Comparison of ENCODE assay signal across 26 cellular contexts in genomic region chr13:107847406-107847805, GRCh38.
A peak's percentile ranks its signal among the peaks of the same experiment; 100 is the strongest.
DNase-seq lines count a peak whose midpoint lies in the region; ATAC-seq and TF ChIP-seq lines count a peak whose summit lies in the region.
"Had no signal": no experiment of that assay in that cellular context is flagged by ENCODE, and none has a peak within 500 bp of the region (broad histone marks: within the 10 kb centered on the region; RNA-seq: fewer than 3 reads in every experiment).

No MANE protein-coding gene starts in this region.

- H3K23ac ChIP-seq in mesendoderm (ENCODE audit: low read length), result no peak overlapping the region

- no peak overlapping the region for H3K27ac Mint-ChIP-seq in GM23338
- no peak overlapping the region for H3K27ac Mint-ChIP-seq in stimulated activated effector memory CD8-positive, alpha-beta T cell treated with anti-CD3 and anti-CD28 coated beads, Interleukin-12 subunit alpha, Interleukin-12 subunit beta, amount 100 ng/mL, for 72 hours
- H3K27ac Mint-ChIP-seq: activated CD4-positive, alpha-beta T cell treated with anti-CD3 and anti-CD28 coated beads, Interleukin-2, amount 10 ng/mL, durations not matched to agents 24 days and 14 days; stimulated activated memory B cell treated with anti-CD40 and anti-IgM and Interleukin-4, amounts not matched to agents 10 μg/mL and 1 μg/mL and 100 μg/mL, for 72 hours had no signal

- no CpG with 5 or more reads among the region's 5 CpGs for WGBS in mesendoderm (ENCODE audit: extremely low coverage, insufficient coverage, low lambda C conversion rate)

- H2BK5ac ChIP-seq in mesendoderm (ENCODE audit: low read length), result no peak overlapping the region

- H2AFZ ChIP-seq in GM23338, result no peak overlapping the region

- H3K4me3 ChIP-seq in GM23338 (no peak overlapping the region), choroid plexus epithelial cell (ENCODE audit: low read depth, low read length) (no peak overlapping the region), mesendoderm (ENCODE audit: low read length) (no peak overlapping the region), foreskin fibroblast (ENCODE audit: low read depth in 1 of 2, low read length in 2 of 2) (no peak overlapping the region)
- H3K4me3 ChIP-seq: BLaER1, coronary artery, esophagus squamous epithelium, suprapubic skin had no signal

- H3K27me3 ChIP-seq in GM23338 (ENCODE audit: insufficient read depth) (no peaks in the 10 kb centered on the region), mesendoderm (ENCODE audit: insufficient read depth, low read length, poor library complexity) (no peaks in the 10 kb centered on the region)
- H3K27me3 ChIP-seq: BLaER1, brain microvascular endothelial cell, esophagus squamous epithelium, suprapubic skin had no signal

- H3K79me2 ChIP-seq in GM23338 (replicated peaks; ENCODE audit: insufficient read depth), result peaks cover 24% of the 10 kb centered on the region
- H3K79me2 ChIP-seq in mesendoderm (ENCODE audit: control insufficient read depth, insufficient read depth, low read length), result peaks cover under 1% of the 10 kb centered on the region

- no peak overlapping the region for H3K27ac ChIP-seq in GM23338 (ENCODE audit: low read depth)
- H3K27ac ChIP-seq in mesendoderm (ENCODE audit: low read depth, low read length), result no peak overlapping the region
- H3K27ac ChIP-seq: BLaER1, brain microvascular endothelial cell, coronary artery, esophagus squamous epithelium, RWPE1, suprapubic skin had no signal

- H3K9ac ChIP-seq in mesendoderm (ENCODE audit: low read length), result no peak overlapping the region
- H3K9ac ChIP-seq: BLaER1 had no signal

- no peak overlapping the region for H4K5ac ChIP-seq in mesendoderm (ENCODE audit: low read length)

- H3K9me3 Mint-ChIP-seq in GM23338, result no peaks in the 10 kb centered on the region
- H3K9me3 Mint-ChIP-seq in stimulated activated effector memory CD8-positive, alpha-beta T cell treated with anti-CD3 and anti-CD28 coated beads, Interleukin-12 subunit alpha, Interleukin-12 subunit beta, amount 100 ng/mL, for 72 hours, result peaks cover 3% of the 10 kb centered on the region
- H3K9me3 Mint-ChIP-seq: activated CD4-positive, alpha-beta T cell treated with anti-CD3 and anti-CD28 coated beads, Interleukin-2, amount 10 ng/mL, durations not matched to agents 24 days and 14 days; stimulated activated memory B cell treated with anti-CD40 and anti-IgM and Interleukin-4, amounts not matched to agents 10 μg/mL and 1 μg/mL and 100 μg/mL, for 72 hours had no signal

- no peak overlapping the region for H2BK15ac ChIP-seq in mesendoderm (replicated peaks; ENCODE audit: low read depth)

- H3K4me1 Mint-ChIP-seq in GM23338, result peaks cover 41% of the 10 kb centered on the region
- H3K4me1 Mint-ChIP-seq in stimulated activated effector memory CD8-positive, alpha-beta T cell treated with anti-CD3 and anti-CD28 coated beads, Interleukin-12 subunit alpha, Interleukin-12 subunit beta, amount 100 ng/mL, for 72 hours, result no peaks in the 10 kb centered on the region
- H3K4me1 Mint-ChIP-seq: activated CD4-positive, alpha-beta T cell treated with anti-CD3 and anti-CD28 coated beads, Interleukin-2, amount 10 ng/mL, durations not matched to agents 24 days and 14 days; stimulated activated memory B cell treated with anti-CD40 and anti-IgM and Interleukin-4, amounts not matched to agents 10 μg/mL and 1 μg/mL and 100 μg/mL, for 72 hours had no signal

- DNase-seq in GM23338 (ENCODE audit: low spot score), result peak; percentile 60
- peak; percentile 86 to 94 for DNase-seq in NCI-H524 (lab: John Stamatoyannopoulos, UW)
- DNase-seq in choroid plexus epithelial cell (ENCODE audit: low read depth), result peak; percentile 85
- peak; percentile 81 for DNase-seq in mesendoderm
- no peak for DNase-seq in foreskin fibroblast
- no peak for DNase-seq in stimulated activated effector memory CD8-positive, alpha-beta T cell treated with anti-CD3 and anti-CD28 coated beads, Interleukin-12 subunit alpha, Interleukin-12 subunit beta, amount 100 ng/mL, for 72 hours (ENCODE audit: low spot score in 2 of 2)
- DNase-seq in HPDE6-E6E7 (ENCODE audit: extremely low spot score), result no peak
- DNase-seq: ACHN; activated CD4-positive, alpha-beta T cell treated with anti-CD3 and anti-CD28 coated beads, Interleukin-2, amount 10 ng/mL, durations not matched to agents 24 days and 14 days; activated naive CD4-positive, alpha-beta T cell; activated T-cell treated with anti-CD3 and anti-CD28 coated beads, Interleukin-2, amount 50 U/mL, for 48 hours; brain microvascular endothelial cell; DMS79; esophagus squamous epithelium; H7; NCI-H1092; NCI-H2107; NCI-H526 treated with DMSO at 0.1 percent for 48 hours; nucleus accumbens; stimulated activated CD4-positive, alpha-beta T cell treated with anti-CD3 and anti-CD28 coated beads, Interleukin-2, amount 100 ng/mL, for 48 hours had no signal

- no peak overlapping the region for H4K8ac ChIP-seq in mesendoderm (ENCODE audit: low read depth, low read length)

- no peaks in the 10 kb centered on the region for H3K36me3 Mint-ChIP-seq in GM23338 (ENCODE audit: low read depth)
- H3K36me3 Mint-ChIP-seq in stimulated activated effector memory CD8-positive, alpha-beta T cell treated with anti-CD3 and anti-CD28 coated beads, Interleukin-12 subunit alpha, Interleukin-12 subunit beta, amount 100 ng/mL, for 72 hours, result no peaks in the 10 kb centered on the region
- H3K36me3 Mint-ChIP-seq: stimulated activated memory B cell treated with anti-CD40 and anti-IgM and Interleukin-4, amounts not matched to agents 10 μg/mL and 1 μg/mL and 100 μg/mL, for 72 hours had no signal

- no peaks in the 10 kb centered on the region for H3K9me2 ChIP-seq in GM23338 (ENCODE audit: insufficient read depth)

- no peak overlapping the region for H3K18ac ChIP-seq in mesendoderm (ENCODE audit: low read length)

- peaks cover under 1% of the 10 kb centered on the region for H3K79me1 ChIP-seq in mesendoderm (ENCODE audit: low read length)

- no peaks in the 10 kb centered on the region for H3K27me3 Mint-ChIP-seq in GM23338 (ENCODE audit: insufficient read depth, low read depth, poor library complexity)
- H3K27me3 Mint-ChIP-seq: activated CD4-positive, alpha-beta T cell treated with anti-CD3 and anti-CD28 coated beads, Interleukin-2, amount 10 ng/mL, durations not matched to agents 24 days and 14 days; stimulated activated memory B cell treated with anti-CD40 and anti-IgM and Interleukin-4, amounts not matched to agents 10 μg/mL and 1 μg/mL and 100 μg/mL, for 72 hours had no signal

- H3K4me2 ChIP-seq in GM23338 (no peak overlapping the region), mesendoderm (ENCODE audit: low read length) (no peak overlapping the region)
- H3K4me2 ChIP-seq: BLaER1 had no signal

- no peak overlapping the region for H3K4me3 Mint-ChIP-seq in GM23338
- H3K4me3 Mint-ChIP-seq in stimulated activated effector memory CD8-positive, alpha-beta T cell treated with anti-CD3 and anti-CD28 coated beads, Interleukin-12 subunit alpha, Interleukin-12 subunit beta, amount 100 ng/mL, for 72 hours, result no peak overlapping the region
- H3K4me3 Mint-ChIP-seq: activated CD4-positive, alpha-beta T cell treated with anti-CD3 and anti-CD28 coated beads, Interleukin-2, amount 10 ng/mL, durations not matched to agents 24 days and 14 days; stimulated activated memory B cell treated with anti-CD40 and anti-IgM and Interleukin-4, amounts not matched to agents 10 μg/mL and 1 μg/mL and 100 μg/mL, for 72 hours had no signal

- no peak overlapping the region for H3K4ac ChIP-seq in mesendoderm (ENCODE audit: low read depth, low read length)

- H3K4me1 ChIP-seq in GM23338 (ENCODE audit: insufficient read depth) (peaks cover 28% of the 10 kb centered on the region), mesendoderm (ENCODE audit: control insufficient read depth, low read depth, low read length) (peaks cover 2% of the 10 kb centered on the region)
- H3K4me1 ChIP-seq: esophagus squamous epithelium, suprapubic skin had no signal

- no peak overlapping the region for H2BK120ac ChIP-seq in mesendoderm (ENCODE audit: low read depth, low read length)

- no peak overlapping the region for H2AK5ac ChIP-seq in mesendoderm (ENCODE audit: low read length)

- H3K36me3 ChIP-seq in GM23338 (ENCODE audit: insufficient read depth) (no peaks in the 10 kb centered on the region), mesendoderm (ENCODE audit: control insufficient read depth, insufficient read depth, low read length) (no peaks in the 10 kb centered on the region)
- H3K36me3 ChIP-seq: BLaER1, brain microvascular endothelial cell, esophagus squamous epithelium, suprapubic skin had no signal

- no peaks in the 10 kb centered on the region for H4K20me1 ChIP-seq in GM23338 (replicated peaks; ENCODE audit: insufficient read depth)
- H4K20me1 ChIP-seq: BLaER1 had no signal

- no peak overlapping the region for H3K56ac ChIP-seq in mesendoderm (ENCODE audit: low read length)

- peak; percentile 91 for ATAC-seq in GM23338
- no peak for ATAC-seq in stimulated activated effector memory CD8-positive, alpha-beta T cell treated with anti-CD3 and anti-CD28 coated beads, Interleukin-12 subunit alpha, Interleukin-12 subunit beta, amount 100 ng/mL, for 72 hours
- ATAC-seq in HG03432 (IDR thresholded peaks at IDR 0.05; ENCODE audit: unreplicated experiment), result no peak
- ATAC-seq: stimulated activated memory B cell treated with anti-CD40 and anti-IgM and Interleukin-4, amounts not matched to agents 10 μg/mL and 1 μg/mL and 100 μg/mL, for 72 hours had no signal

- no peaks in the 10 kb centered on the region for H3F3A ChIP-seq in GM23338 (replicated peaks; ENCODE audit: low read depth)

- TF ChIP-seq CTCF in GM23338 (conservative IDR thresholded peaks at IDR 0.05; ENCODE audit: low read depth in 2 of 2), result no peak
- no peak for TF ChIP-seq CTCF in choroid plexus epithelial cell (conservative IDR thresholded peaks at IDR 0.05; ENCODE audit: low read depth, low read length)
- TF ChIP-seq CTCF in foreskin fibroblast (IDR thresholded peaks at IDR 0.05; ENCODE audit: low read depth, low read length), result no peak

TF ChIP-seq in GM23338, 12 proteins besides CTCF, POLR2A, EP300 and RAD21 (continues in another document):
- TF ChIP-seq ZNF114 (CRISPR knock-in tag; IDR thresholded peaks at IDR 0.05) (no peak), JUNB (IDR thresholded peaks at IDR 0.05; ENCODE audit: unreplicated experiment) (no peak)

Comparison
In these comparisons a context has a peak if more than half of its experiments do, and no peak if none do; other contexts are left out.
1. DNase-seq: peak in GM23338 (single experiment), NCI-H524 (2 of 2), choroid plexus epithelial cell (single experiment) and mesendoderm (single experiment); none in foreskin fibroblast (0 of 2), stimulated activated effector memory CD8-positive, alpha-beta T cell treated with anti-CD3 and anti-CD28 coated beads, Interleukin-12 subunit alpha, Interleukin-12 subunit beta, amount 100 ng/mL, for 72 hours (0 of 2) and HPDE6-E6E7 (single experiment).